Comparison of ENCODE assay signal across 18 cellular contexts in genomic region chr16:71254832-71255560, GRCh38. TPM values are rescaled to one million over a fixed set of nuclear protein-coding genes. Genes with fewer than 3 reads are reported as not detected.
DNase-seq lines count a peak whose midpoint lies in the region; ATAC-seq and TF ChIP-seq lines count a peak whose summit lies in the region.
"Had no signal": no experiment of that assay in that cellular context is flagged by ENCODE, and none has a peak within 500 bp of the region (broad histone marks: within the 10 kb centered on the region; RNA-seq: fewer than 3 reads in every experiment).

No MANE protein-coding gene starts in this region.

- intact Hi-C loops in activated T-helper 1 cell treated with anti-CD3 and anti-CD28 coated beads, Interleukin-12 subunit alpha, Interleukin-12 subunit beta, Interleukin-2, Interleukin-4 antibody, amounts not matched to agents 30 ng/mL and 10 ng/mL and 1 ng/mL, durations not matched to agents 14 hours and 24 hours and 36 hours (cut with micrococcal nuclease) = no loop called here

- H3K27ac Mint-ChIP-seq in endodermal cell = peak overlapping the region; percentile 5
- no peak overlapping the region for H3K27ac Mint-ChIP-seq in activated T-helper 1 cell treated with anti-CD3 and anti-CD28 coated beads, Interleukin-12 subunit alpha, Interleukin-12 subunit beta, Interleukin-2, Interleukin-4 antibody, amounts not matched to agents 30 ng/mL and 10 ng/mL and 1 ng/mL, durations not matched to agents 14 hours and 24 hours and 36 hours
- H3K27ac Mint-ChIP-seq: activated T-cell treated with anti-CD3 and anti-CD28 coated beads, Interleukin-2, amount 50 U/mL, for 72 hours; type B pancreatic cell had no signal

- no peaks in the 10 kb centered on the region for H3K36me3 ChIP-seq in endodermal cell (ENCODE audit: control insufficient read depth, insufficient read depth, low read length)
- H3K36me3 ChIP-seq: adrenal gland had no signal

- H3K36me3 Mint-ChIP-seq in endodermal cell (ENCODE audit: low read depth) = no peaks in the 10 kb centered on the region
- no peaks in the 10 kb centered on the region for H3K36me3 Mint-ChIP-seq in activated T-helper 1 cell treated with anti-CD3 and anti-CD28 coated beads, Interleukin-12 subunit alpha, Interleukin-12 subunit beta, Interleukin-2, Interleukin-4 antibody, amounts not matched to agents 30 ng/mL and 10 ng/mL and 1 ng/mL, durations not matched to agents 14 hours and 24 hours and 36 hours (ENCODE audit: low read depth)
- H3K36me3 Mint-ChIP-seq: type B pancreatic cell had no signal

- H3K27me3 Mint-ChIP-seq in endodermal cell (ENCODE audit: insufficient read depth) = no peaks in the 10 kb centered on the region
- peaks cover 5% of the 10 kb centered on the region for H3K27me3 Mint-ChIP-seq in activated T-helper 1 cell treated with anti-CD3 and anti-CD28 coated beads, Interleukin-12 subunit alpha, Interleukin-12 subunit beta, Interleukin-2, Interleukin-4 antibody, amounts not matched to agents 30 ng/mL and 10 ng/mL and 1 ng/mL, durations not matched to agents 14 hours and 24 hours and 36 hours (ENCODE audit: insufficient read depth)

- H3K9me3 Mint-ChIP-seq in endodermal cell = no peaks in the 10 kb centered on the region
- H3K9me3 Mint-ChIP-seq in activated T-helper 1 cell treated with anti-CD3 and anti-CD28 coated beads, Interleukin-12 subunit alpha, Interleukin-12 subunit beta, Interleukin-2, Interleukin-4 antibody, amounts not matched to agents 30 ng/mL and 10 ng/mL and 1 ng/mL, durations not matched to agents 14 hours and 24 hours and 36 hours = no peaks in the 10 kb centered on the region
- H3K9me3 Mint-ChIP-seq: activated T-cell treated with anti-CD3 and anti-CD28 coated beads, Interleukin-2, amount 50 U/mL, for 72 hours; type B pancreatic cell had no signal

- no peak overlapping the region for H3K9ac ChIP-seq in endodermal cell (ENCODE audit: extremely low read depth, low read length, poor library complexity, severe bottlenecking)

- H3K9me3 ChIP-seq in endodermal cell (ENCODE audit: control insufficient read depth, low read length) = no peaks in the 10 kb centered on the region
- H3K9me3 ChIP-seq: adrenal gland had no signal

- peak overlapping the region; percentile 99 for H3K27ac ChIP-seq in endodermal cell (ENCODE audit: low read depth, low read length)
- H3K27ac ChIP-seq: 22Rv1, adrenal gland had no signal

- no peaks in the 10 kb centered on the region for H3K27me3 ChIP-seq in endodermal cell (ENCODE audit: control insufficient read depth, insufficient read depth, low read length, poor library complexity, severe bottlenecking)
- H3K27me3 ChIP-seq: adrenal gland had no signal

- no peaks in the 10 kb centered on the region for H3K4me1 ChIP-seq in endodermal cell (ENCODE audit: control insufficient read depth, insufficient read depth, low read length)
- H3K4me1 ChIP-seq: adrenal gland had no signal

- peaks cover 10% of the 10 kb centered on the region for H3K4me1 Mint-ChIP-seq in endodermal cell
- H3K4me1 Mint-ChIP-seq in activated T-helper 1 cell treated with anti-CD3 and anti-CD28 coated beads, Interleukin-12 subunit alpha, Interleukin-12 subunit beta, Interleukin-2, Interleukin-4 antibody, amounts not matched to agents 30 ng/mL and 10 ng/mL and 1 ng/mL, durations not matched to agents 14 hours and 24 hours and 36 hours (ENCODE audit: low read depth) = no peaks in the 10 kb centered on the region

- no peak for TF ChIP-seq CTCF in endodermal cell (conservative IDR thresholded peaks at IDR 0.05)
- TF ChIP-seq CTCF in omental fat pad (IDR thresholded peaks at IDR 0.05) = no peak

- DNase-seq in NCI-H146 (lab: John Stamatoyannopoulos, UW) (peak; percentile 5), NCI-H146 treated with DMSO at 0.1 percent for 48 hours (lab: John Stamatoyannopoulos, UW; ENCODE audit: unreplicated experiment) (no peak), NAMALWA (ENCODE audit: low spot score) (peak; percentile 7), endodermal cell (no peak), pons (ENCODE audit: low spot score) (peak; percentile 48), omental fat pad (ENCODE audit: low spot score) (no peak)
- no peak for DNase-seq in activated T-helper 1 cell treated with anti-CD3 and anti-CD28 coated beads, Interleukin-12 subunit alpha, Interleukin-12 subunit beta, Interleukin-2, Interleukin-4 antibody, amounts not matched to agents 30 ng/mL and 10 ng/mL and 1 ng/mL, durations not matched to agents 14 hours and 24 hours and 36 hours (ENCODE audit: low spot score)
- DNase-seq: activated CD4-positive, alpha-beta T cell treated with anti-CD3 and anti-CD28 coated beads, Interleukin-2, amount 50 U/mL, for 48 hours; activated T-cell treated with anti-CD3 and anti-CD28 coated beads, Interleukin-2, amount 50 U/mL, for 72 hours; adrenal gland; COR-L47; GF-D8; GOT3; NCI-H526 treated with DMSO at 0.1 percent for 48 hours; stimulated activated CD4-positive, alpha-beta T cell treated with anti-CD3 and anti-CD28 coated beads, Interleukin-1b, Interleukin-23, amount 100 ng/mL, for 48 hours had no signal

- ATAC-seq in omental fat pad (ENCODE audit: low FRiP score) (no peak), GM18907 (IDR thresholded peaks at IDR 0.05; ENCODE audit: unreplicated experiment) (no peak)
- ATAC-seq: activated T-cell treated with anti-CD3 and anti-CD28 coated beads, Interleukin-2, amount 50 U/mL, for 72 hours had no signal

- no peak overlapping the region for H3K4me3 ChIP-seq in endodermal cell (ENCODE audit: low read length)
- H3K4me3 ChIP-seq: adrenal gland had no signal

- 65 to 86% methylated on average over 2 to 4 of the region's 4 CpGs for WGBS in endodermal cell (ENCODE audit: insufficient coverage in 1 of 2, insufficient read length in 1 of 2), 2 experiments

- no peak overlapping the region for H3K4me3 Mint-ChIP-seq in endodermal cell
- no peak overlapping the region for H3K4me3 Mint-ChIP-seq in activated T-helper 1 cell treated with anti-CD3 and anti-CD28 coated beads, Interleukin-12 subunit alpha, Interleukin-12 subunit beta, Interleukin-2, Interleukin-4 antibody, amounts not matched to agents 30 ng/mL and 10 ng/mL and 1 ng/mL, durations not matched to agents 14 hours and 24 hours and 36 hours
- H3K4me3 Mint-ChIP-seq: activated T-cell treated with anti-CD3 and anti-CD28 coated beads, Interleukin-2, amount 50 U/mL, for 72 hours; type B pancreatic cell had no signal

RNA-seq across cellular contexts. Expression of gene HYDIN, which starts 24.5 kb away (rescaled TPM):
- total RNA-seq in endodermal cell (1 to 10 TPM; 6.4 to 7.7 TPM), omental fat pad (1 to 10 TPM in 3 of 4 donors, under 1 TPM in 1; 0.72 to 4.3 (median 1.2) TPM)
- polyA plus RNA-seq in endodermal cell (2013, experiment 1 of 2) = 4.1 TPM
- 3.6 TPM for polyA plus RNA-seq in endodermal cell (2013, experiment 2 of 2)
- 0.17 TPM in 1 of 2 replicates, not detected in the other for total RNA-seq in activated T-helper 1 cell treated with anti-CD3 and anti-CD28 coated beads, Interleukin-12 subunit alpha, Interleukin-12 subunit beta, Interleukin-2, Interleukin-4 antibody, amounts not matched to agents 30 ng/mL and 10 ng/mL and 1 ng/mL, durations not matched to agents 14 hours and 24 hours and 36 hours

RNA-seq across cellular contexts. Expression of gene CMTR2, which starts 34.2 kb away (rescaled TPM):
- 10 to 100 TPM; 16.1 to 17.2 TPM for total RNA-seq in endodermal cell
- 22.4 TPM for polyA plus RNA-seq in endodermal cell (2013, experiment 1 of 2)
- polyA plus RNA-seq in endodermal cell (2013, experiment 2 of 2) = 25.6 TPM
- 10 to 100 TPM; 16.9 to 29.5 (median 21.5) TPM for total RNA-seq in omental fat pad
- total RNA-seq in activated T-helper 1 cell treated with anti-CD3 and anti-CD28 coated beads, Interleukin-12 subunit alpha, Interleukin-12 subunit beta, Interleukin-2, Interleukin-4 antibody, amounts not matched to agents 30 ng/mL and 10 ng/mL and 1 ng/mL, durations not matched to agents 14 hours and 24 hours and 36 hours = 18.2 and 20.7 TPM in 2 replicates

Comparison
In these comparisons a context has a peak if more than half of its experiments do, and no peak if none do; other contexts are left out.
1. DNase-seq: peak in NCI-H146 (single experiment), NAMALWA (single experiment) and pons (single experiment); none in NCI-H146 treated with DMSO at 0.1 percent for 48 hours (single experiment), endodermal cell (single experiment), omental fat pad (single experiment) and activated T-helper 1 cell treated with anti-CD3 and anti-CD28 coated beads, Interleukin-12 subunit alpha, Interleukin-12 subunit beta, Interleukin-2, Interleukin-4 antibody, amounts not matched to agents 30 ng/mL and 10 ng/mL and 1 ng/mL, durations not matched to agents 14 hours and 24 hours and 36 hours (single experiment).